In genomic region chr3:14216257-14217048, GRCh38 we compare ENCODE assay signal across 8 cellular contexts. TPM values are rescaled to one million over a fixed set of nuclear protein-coding genes. Genes with fewer than 3 reads are reported as not detected.
DNase-seq lines count a peak whose midpoint lies in the region; ATAC-seq and TF ChIP-seq lines count a peak whose summit lies in the region.

No MANE protein-coding gene starts in this region.

- DNase-seq in SK-N-SH = peak; percentile 85
- DNase-seq in cerebellar nuclear complex (lab: John Stamatoyannopoulos, UW) = peak; percentile 7 to 36
- DNase-seq in lung (ENCODE audit: low spot score) = peak; percentile 77
- DNase-seq in stimulated activated CD8-positive, alpha-beta memory T cell treated with anti-CD3 and anti-CD28 coated beads, Interleukin-15, amount 100 ng/mL, for 48 hours (ENCODE audit: low read depth in 2 of 2) = peak; percentile 28 to 40
- no peak for DNase-seq in kidney glomerular epithelial cell (lab: John Stamatoyannopoulos, UW)

- H3K9me3 ChIP-seq in SK-N-SH (peaks cover 7% of the 10 kb centered on the region), lung (ENCODE audit: control insufficient read depth in 2 of 2, insufficient read depth in 1 of 2, low read length in 1 of 2) (no peaks in the 10 kb centered on the region)

- H3K36me3 ChIP-seq in SK-N-SH (replicated peaks in 1 of 2; ENCODE audit: control insufficient read depth in 1 of 2, insufficient read depth in 2 of 2, low read length in 1 of 2) (no peaks in the 10 kb centered on the region), lung (ENCODE audit: control insufficient read depth in 2 of 2, insufficient read depth in 2 of 2, low read length in 2 of 2) (no peaks in the 10 kb centered on the region)

- H3K9me2 ChIP-seq in SK-N-SH = no peaks in the 10 kb centered on the region

- H3K79me2 ChIP-seq in SK-N-SH (ENCODE audit: insufficient read depth) = no peaks in the 10 kb centered on the region

- CTCF ChIA-PET in SK-N-SH (lab: Yijun Ruan, JAX) = interaction anchor here (0.6 to 8.1 kb wide), 23 partner anchors 9 to 1078 kb away, joined by 3 to 115 read pairs (median 4); no protein-coding TSS in a partner anchor

- no peak; a peak in 1 of 4 replicates for TF ChIP-seq EP300 in SK-N-SH (IDR thresholded peaks at IDR 0.05; ENCODE audit: borderline replicate concordance in 1 of 2, low read depth in 1 of 2, low read length in 1 of 2)

- no peaks in the 10 kb centered on the region for H4K20me1 ChIP-seq in SK-N-SH (ENCODE audit: insufficient read depth)

- peak overlapping the region; percentile 80; the same call in 1 of the 2 replicates for H2AFZ ChIP-seq in SK-N-SH (ENCODE audit: low read depth)

- H3K27me3 ChIP-seq in SK-N-SH (ENCODE audit: insufficient read depth) = no peaks in the 10 kb centered on the region
- H3K27me3 ChIP-seq in lung (ENCODE audit: control insufficient read depth, insufficient read depth) = no peaks in the 10 kb centered on the region

- peaks cover 5% of the 10 kb centered on the region for H3F3A ChIP-seq in SK-N-SH (replicated peaks; ENCODE audit: insufficient read depth)

- H3K4me1 ChIP-seq in SK-N-SH (ENCODE audit: control insufficient read depth in 1 of 2, insufficient read depth in 2 of 2, low read depth in 1 of 2, low read length in 1 of 2) (peaks cover 0 to 4% of the 10 kb centered on the region in 2 experiments; a peak in 1 of 4 replicates), lung (ENCODE audit: control insufficient read depth in 2 of 2, insufficient read depth in 2 of 2, low read length in 2 of 2) (no peaks in the 10 kb centered on the region)

- POLR2A ChIA-PET in SK-N-SH (lab: Yijun Ruan, JAX) = interaction anchor here (0.6 to 1.8 kb wide), 3 partner anchors 13 to 200 kb away, joined by 3 to 18 read pairs (median 4); partner anchors contain the start of gene XPC

- H3K9ac ChIP-seq in SK-N-SH = peak overlapping the region; percentile 54; the same call in 1 of the 2 replicates

- H3K4me3 ChIP-seq in SK-N-SH (ENCODE audit: low read depth in 2 of 2, low read length in 1 of 2) (peak overlapping the region; percentile 50 to 55), lung (peak overlapping the region; percentile 10)

- TF ChIP-seq CTCF in SK-N-SH (IDR thresholded peaks at IDR 0.05) (peak; percentile 60), lung (IDR thresholded peaks at IDR 0.05; ENCODE audit: control extremely low read depth, extremely low read depth) (no peak)

- 26% methylated on average over 18 of the region's 22 CpGs for WGBS in SK-N-SH (ENCODE audit: low lambda C conversion rate)
- 32 to 73% methylated on average over 22 of the region's 22 CpGs for WGBS in lung, 2 donors

- TF ChIP-seq RAD21 in SK-N-SH (IDR thresholded peaks at IDR 0.05; ENCODE audit: low read length) = peak; percentile 69

- H3K27ac ChIP-seq in SK-N-SH (ENCODE audit: low read depth in 2 of 2, low read length in 1 of 2) (peak overlapping the region; percentile 52 to 96), lung (ENCODE audit: low read depth in 1 of 2, low read length in 1 of 2) (peak overlapping the region in 1 of 2 donors; percentile 46)

- peak; percentile 72 for ATAC-seq in GM21360 (IDR thresholded peaks at IDR 0.05; ENCODE audit: unreplicated experiment)
- ATAC-seq in lung (ENCODE audit: insufficient read depth, low FRiP score) = peak; percentile 85
- ATAC-seq in GM21367 (IDR thresholded peaks at IDR 0.05; ENCODE audit: unreplicated experiment) = no peak
- no peak for ATAC-seq in GM21529 (IDR thresholded peaks at IDR 0.05; ENCODE audit: unreplicated experiment)

- H3K4me2 ChIP-seq in SK-N-SH = peak overlapping the region; percentile 70

TF ChIP-seq in SK-N-SH, 30 proteins besides CTCF, POLR2A, EP300 and RAD21:
- peak; percentile 71 for TF ChIP-seq CHD2 (IDR thresholded peaks at IDR 0.05; ENCODE audit: low read length, partially characterized antibody)
- no peak for TF ChIP-seq FOXJ3 (CRISPR knock-in tag; IDR thresholded peaks at IDR 0.05)
- TF ChIP-seq MXI1 (IDR thresholded peaks at IDR 0.05; ENCODE audit: low read depth, low read length) = peak; percentile 77
- peak; percentile 48; the same call in 1 of the 2 replicates for TF ChIP-seq RCOR1 (IDR thresholded peaks at IDR 0.05; ENCODE audit: low read length)
- no peak for TF ChIP-seq TCF12 (IDR thresholded peaks at IDR 0.05)
- TF ChIP-seq, protein P1, sequence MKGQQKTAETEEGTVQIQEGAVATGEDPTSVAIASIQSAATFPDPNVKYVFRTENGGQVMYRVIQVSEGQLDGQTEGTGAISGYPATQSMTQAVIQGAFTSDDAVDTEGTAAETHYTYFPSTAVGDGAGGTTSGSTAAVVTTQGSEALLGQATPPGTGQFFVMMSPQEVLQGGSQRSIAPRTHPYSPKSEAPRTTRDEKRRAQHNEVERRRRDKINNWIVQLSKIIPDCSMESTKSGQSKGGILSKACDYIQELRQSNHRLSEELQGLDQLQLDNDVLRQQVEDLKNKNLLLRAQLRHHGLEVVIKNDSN (IDR thresholded peaks at IDR 0.05; ENCODE audit: borderline replicate concordance, low read depth) = peak; percentile 92
- TF ChIP-seq ELF1 (IDR thresholded peaks at IDR 0.05) = no peak
- peak; percentile 82; the same call in 1 of the 2 replicates for TF ChIP-seq RFX5 (IDR thresholded peaks at IDR 0.05; ENCODE audit: low read length)
- no peak for TF ChIP-seq NFIC (IDR thresholded peaks at IDR 0.05; ENCODE audit: borderline replicate concordance)
- TF ChIP-seq YY1 (IDR thresholded peaks at IDR 0.05; ENCODE audit: low read depth) = peak; percentile 33; the same call in 1 of the 2 replicates
- no peak for TF ChIP-seq TEAD4 (IDR thresholded peaks at IDR 0.05; ENCODE audit: borderline replicate concordance, insufficient read depth)
- no peak for TF ChIP-seq GATA2 (CRISPR knock-in tag; IDR thresholded peaks at IDR 0.05)
- TF ChIP-seq EZH2phosphoT487 (IDR thresholded peaks at IDR 0.05; ENCODE audit: borderline replicate concordance, low read depth) = no peak
- no peak for TF ChIP-seq REST (IDR thresholded peaks at IDR 0.05; ENCODE audit: low read depth, low read length)
- TF ChIP-seq POLR2AphosphoS5 (IDR thresholded peaks at IDR 0.05; ENCODE audit: low read depth, low read length) = peak; percentile 87
- peak; percentile 42; the same call in 1 of the 2 replicates for TF ChIP-seq SIN3A (IDR thresholded peaks at IDR 0.05; ENCODE audit: borderline replicate concordance, low read depth, low read length)
- TF ChIP-seq SMC3 (IDR thresholded peaks at IDR 0.05; ENCODE audit: low read depth, low read length) = peak; percentile 57
- TF ChIP-seq, protein P2, sequence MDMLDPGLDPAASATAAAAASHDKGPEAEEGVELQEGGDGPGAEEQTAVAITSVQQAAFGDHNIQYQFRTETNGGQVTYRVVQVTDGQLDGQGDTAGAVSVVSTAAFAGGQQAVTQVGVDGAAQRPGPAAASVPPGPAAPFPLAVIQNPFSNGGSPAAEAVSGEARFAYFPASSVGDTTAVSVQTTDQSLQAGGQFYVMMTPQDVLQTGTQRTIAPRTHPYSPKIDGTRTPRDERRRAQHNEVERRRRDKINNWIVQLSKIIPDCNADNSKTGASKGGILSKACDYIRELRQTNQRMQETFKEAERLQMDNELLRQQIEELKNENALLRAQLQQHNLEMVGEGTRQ (IDR thresholded peaks at IDR 0.05; ENCODE audit: borderline replicate concordance, low read depth, low read length) = peak; percentile 80
- peak; percentile 41; the same call in 1 of the 2 replicates for TF ChIP-seq TAF1 (IDR thresholded peaks at IDR 0.05; ENCODE audit: borderline replicate concordance, low read depth, low read length)
- TF ChIP-seq MAX (IDR thresholded peaks at IDR 0.05; ENCODE audit: low read depth) = peak; percentile 92

RNA-seq across cellular contexts. Expression of gene LSM3, which starts 37.8 kb away (rescaled TPM):
- polyA plus RNA-seq in SK-N-SH (2012; rRNA removed) (5.1 and 6.4 TPM in 2 replicates), lung (1 to 10 TPM; 9.8 to 9.9 TPM)
- polyA plus RNA-seq in SK-N-SH (2012; cell fraction: cytosol; rRNA removed) = 9.3 and 15.8 TPM in 2 replicates
- polyA plus RNA-seq in SK-N-SH (2012; cell fraction: nucleus; rRNA removed) = 0.66 and 1.4 TPM in 2 replicates
- 10 to 100 TPM in 1 of 2 donors, 1 to 10 TPM in 1; 6.4 to 10.3 TPM for total RNA-seq in lung

RNA-seq across cellular contexts. Expression of gene XPC, which starts 38.1 kb away (rescaled TPM):
- polyA plus RNA-seq in SK-N-SH (2012; rRNA removed) (50.0 and 52.0 TPM in 2 replicates), lung (10 to 100 TPM; 16.4 to 19.7 TPM)
- polyA plus RNA-seq in SK-N-SH (2012; cell fraction: cytosol; rRNA removed) = 41.9 and 42.1 TPM in 2 replicates
- polyA plus RNA-seq in SK-N-SH (2012; cell fraction: nucleus; rRNA removed) = 140 and 154 TPM in 2 replicates
- 10 to 100 TPM; 27.7 to 31.9 TPM for total RNA-seq in lung

Comparison
In these comparisons a context has a peak if more than half of its experiments do, and no peak if none do; other contexts are left out.
1. ATAC-seq: peak in GM21360 (single experiment) and lung (single experiment); none in GM21367 (single experiment) and GM21529 (single experiment).